In genomic region chr2:226615891-226616290, GRCh38 we compare ENCODE assay signal across 28 cellular contexts.
"Had no signal": no experiment of that assay in that cellular context is flagged by ENCODE, and none has a peak within 500 bp of the region (broad histone marks: within the 10 kb centered on the region; RNA-seq: fewer than 3 reads in every experiment).

No MANE protein-coding gene starts in this region.

- H3K27ac ChIP-seq: colonic mucosa, epithelial cell of prostate, gastrocnemius medialis, hepatocyte, parathyroid adenoma, spleen, testis, tibial nerve, upper lobe of left lung had no signal

- ATAC-seq: esophagus mucosa; gastrocnemius medialis; left colon; left ventricle myocardium superior; mucosa of descending colon; natural killer cell treated with Interleukin-12 subunit alpha and Interleukin-12 subunit beta and Interleukin-15 and Interleukin-18, amount 100 ng/mL, for 72 hours; sciatic nerve; stimulated activated memory B cell treated with anti-CD40 and anti-IgM and Interleukin-4, amounts not matched to agents 10 μg/mL and 1 μg/mL and 100 μg/mL, for 72 hours; stimulated activated naive CD8-positive, alpha-beta T cell treated with anti-CD3 and anti-CD28 coated beads, Interleukin-15, Interleukin-2, amounts not matched to agents 100 U/mL and 50 U/mL, for 24 hours had no signal

- H3K4me3 ChIP-seq: colonic mucosa, gastrocnemius medialis, hepatocyte, lung, mucosa of descending colon, spleen, testis, tibial nerve, upper lobe of left lung had no signal

- H3K27me3 ChIP-seq: colonic mucosa, gastrocnemius medialis, hepatocyte, testis, tibial nerve, upper lobe of left lung had no signal

- FAIRE-seq: islet of Langerhans, urothelium cell line had no signal

- H3K9ac ChIP-seq: parathyroid adenoma had no signal

- H2AFZ ChIP-seq: hepatocyte, parathyroid adenoma had no signal

- H3K36me3 ChIP-seq: colonic mucosa, gastrocnemius medialis, spleen, tibial nerve, upper lobe of left lung had no signal

- H3K9me3 ChIP-seq: colonic mucosa, gastrocnemius medialis, mucosa of descending colon, spleen, testis, tibial nerve, upper lobe of left lung had no signal

- H3K4me1 ChIP-seq: colonic mucosa, gastrocnemius medialis, parathyroid adenoma, spleen, testis, tibial nerve had no signal

- DNase-seq: colonic mucosa; effector CD8-positive, alpha-beta T cell; endodermal cell; foreskin fibroblast; gastrocnemius medialis; head of caudate nucleus; kidney glomerular epithelial cell; left colon; left ventricle myocardium superior; mucosa of descending colon; naive B cell; spleen; stimulated activated CD4-positive, alpha-beta T cell treated with anti-CD3 and anti-CD28 coated beads, Interleukin-4, amount 100 ng/mL, for 4 hours; stimulated activated naive CD8-positive, alpha-beta T cell treated with anti-CD3 and anti-CD28 coated beads, Interleukin-15, Interleukin-2, amounts not matched to agents 100 U/mL and 50 U/mL, for 24 hours; substantia nigra; testis; upper lobe of left lung had no signal

- H3K79me2 ChIP-seq: hepatocyte, parathyroid adenoma had no signal

- H3K4me2 ChIP-seq: hepatocyte had no signal
